Comparison of ENCODE assay signal across 8 cellular contexts in genomic region chr2:113136828-113137775, GRCh38. TPM values are rescaled to one million over a fixed set of nuclear protein-coding genes. Genes with fewer than 3 reads are reported as not detected.
A peak's percentile ranks its signal among the peaks of the same experiment; 100 is the strongest.
DNase-seq lines count a peak whose midpoint lies in the region; ATAC-seq and TF ChIP-seq lines count a peak whose summit lies in the region.

No MANE protein-coding gene starts in this region.

- peak; percentile 51 for DNase-seq in stimulated activated CD4-positive, alpha-beta T cell treated with anti-CD3 and anti-CD28 coated beads, Interleukin-15, amount 100 ng/mL, for 24 hours
- no peak for DNase-seq in stimulated activated CD4-positive, alpha-beta T cell treated with anti-CD3 and anti-CD28 coated beads, Interleukin-1b, Interleukin-23, amount 100 ng/mL, for 48 hours
- DNase-seq in NAMALWA (ENCODE audit: low spot score) (peak; percentile 65), fibroblast of peridontal ligament (ENCODE audit: extremely low read depth) (peak; percentile 62), osteocyte (ENCODE audit: extremely low spot score, unreplicated experiment) (peak; percentile 81)
- peak; percentile 37 for DNase-seq in activated CD4-positive, alpha-beta memory T cell treated with anti-CD3 and anti-CD28 coated beads for 36 hours

- TF ChIP-seq CTCF in osteocyte (IDR thresholded peaks at IDR 0.05), result peak; percentile 76

- CTCF ChIA-PET in activated CD4-positive, alpha-beta memory T cell treated with anti-CD3 and anti-CD28 coated beads for 36 hours (lab: Charles Lee), result interaction anchor here (0.6 to 10.9 kb wide), 41 partner anchors 7 to 503 kb away, joined by 3 to 308 read pairs (median 5); partner anchors contain the start of gene PSD4

- peak overlapping the region; percentile 16 for H3K27ac Mint-ChIP-seq in activated CD4-positive, alpha-beta memory T cell treated with anti-CD3 and anti-CD28 coated beads for 36 hours
- H3K27ac Mint-ChIP-seq in osteocyte (ENCODE audit: unreplicated experiment), result no peak overlapping the region

- H3K27me3 Mint-ChIP-seq in activated CD4-positive, alpha-beta memory T cell treated with anti-CD3 and anti-CD28 coated beads for 36 hours, result no peaks in the 10 kb centered on the region
- peaks cover 31% of the 10 kb centered on the region for H3K27me3 Mint-ChIP-seq in osteocyte (ENCODE audit: unreplicated experiment)

- peaks cover 24% of the 10 kb centered on the region for H3K4me1 Mint-ChIP-seq in activated CD4-positive, alpha-beta memory T cell treated with anti-CD3 and anti-CD28 coated beads for 36 hours (ENCODE audit: low read depth)
- H3K4me1 Mint-ChIP-seq in osteocyte (ENCODE audit: unreplicated experiment), result no peaks in the 10 kb centered on the region

- ATAC-seq in HG03571 (IDR thresholded peaks at IDR 0.05; ENCODE audit: unreplicated experiment), result no peak
- ATAC-seq in HG02938 (IDR thresholded peaks at IDR 0.05; ENCODE audit: unreplicated experiment), result no peak

- intact Hi-C loops in activated CD4-positive, alpha-beta memory T cell treated with anti-CD3 and anti-CD28 coated beads for 36 hours (cut with micrococcal nuclease), result loop anchor here (1.0 to 5.0 kb wide), 3 partner anchors 57 to 255 kb away; no protein-coding TSS in a partner anchor

- no peaks in the 10 kb centered on the region for H3K9me3 Mint-ChIP-seq in activated CD4-positive, alpha-beta memory T cell treated with anti-CD3 and anti-CD28 coated beads for 36 hours
- no peaks in the 10 kb centered on the region for H3K9me3 Mint-ChIP-seq in osteocyte (ENCODE audit: unreplicated experiment)

- POLR2A ChIA-PET in activated CD4-positive, alpha-beta memory T cell treated with anti-CD3 and anti-CD28 coated beads for 36 hours (lab: Charles Lee), result interaction anchor here (1.1 to 2.7 kb wide), 4 partner anchors 21 to 62 kb away, joined by 4 to 11 read pairs (median 5); partner anchors contain the start of gene PSD4

- H3K4me3 Mint-ChIP-seq in activated CD4-positive, alpha-beta memory T cell treated with anti-CD3 and anti-CD28 coated beads for 36 hours, result no peak overlapping the region
- H3K4me3 Mint-ChIP-seq in osteocyte (ENCODE audit: unreplicated experiment), result no peak overlapping the region

- H3K36me3 Mint-ChIP-seq in activated CD4-positive, alpha-beta memory T cell treated with anti-CD3 and anti-CD28 coated beads for 36 hours, result no peaks in the 10 kb centered on the region
- H3K36me3 Mint-ChIP-seq in osteocyte (ENCODE audit: unreplicated experiment), result no peaks in the 10 kb centered on the region

RNA-seq across cellular contexts. Expression of gene IL1RN, which starts 9.7 kb away (rescaled TPM):
- 10 to 100 TPM in 1 of 2 experiments, 1 to 10 TPM in 1; 9.8 to 10.5 TPM for total RNA-seq in activated CD4-positive, alpha-beta memory T cell treated with anti-CD3 and anti-CD28 coated beads for 36 hours
- not detected in 2 replicates for total RNA-seq in osteocyte

RNA-seq across cellular contexts. Expression of gene PSD4, which starts 36.7 kb away (rescaled TPM):
- 100 to 1,000 TPM; 156 to 170 TPM for total RNA-seq in activated CD4-positive, alpha-beta memory T cell treated with anti-CD3 and anti-CD28 coated beads for 36 hours
- total RNA-seq in osteocyte, result 6.3 and 8.9 TPM in 2 replicates

Comparison
In these comparisons a context has a peak if more than half of its experiments do, and no peak if none do; other contexts are left out.
1. RNA of gene IL1RN, which starts 9.7 kb away (total RNA-seq): 9.8 to 10.5 TPM in activated CD4-positive, alpha-beta memory T cell treated with anti-CD3 and anti-CD28 coated beads for 36 hours; not detected in osteocyte; every median in the first group is over 10 times any median in the second.
2. RNA of gene PSD4, which starts 36.7 kb away (total RNA-seq): 156 to 170 TPM in activated CD4-positive, alpha-beta memory T cell treated with anti-CD3 and anti-CD28 coated beads for 36 hours; 6.3 to 8.9 TPM in osteocyte; every median in the first group is over 10 times any median in the second.